In the genomic region with DNA sequence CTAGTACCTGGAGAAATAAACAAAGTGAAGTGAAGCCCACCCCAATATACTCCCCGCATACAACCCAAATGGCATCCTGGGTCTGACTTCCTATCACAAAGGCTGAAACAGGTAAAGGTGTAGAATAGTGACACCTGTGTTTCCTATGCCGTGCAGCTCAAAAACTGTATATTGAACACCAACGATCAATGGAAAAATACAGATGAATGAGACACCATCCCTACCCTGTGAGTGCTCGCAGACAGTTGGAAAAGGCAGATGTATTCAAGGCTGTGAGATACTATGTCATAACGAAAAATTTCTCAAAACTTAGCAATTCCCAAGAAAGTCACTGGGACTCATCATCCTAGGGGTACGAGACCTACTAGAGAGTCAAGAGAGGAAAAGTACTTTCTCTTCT, we compare ENCODE assay signal across 1 cellular context.
TF ChIP-seq lines count a peak whose summit lies in the region.

No MANE protein-coding gene starts in this region.

TF ChIP-seq in GM23338, 12 proteins besides CTCF, POLR2A, EP300 and RAD21:
- TF ChIP-seq EZH2 (IDR thresholded peaks at IDR 0.05; ENCODE audit: low read depth, unreplicated experiment) (no peak), JUNB (IDR thresholded peaks at IDR 0.05; ENCODE audit: unreplicated experiment) (no peak), EZH2phosphoT487 (IDR thresholded peaks at IDR 0.05; ENCODE audit: unreplicated experiment) (no peak), ZNF331 (CRISPR knock-in tag; IDR thresholded peaks at IDR 0.05; ENCODE audit: low read depth) (no peak), ZNF114 (CRISPR knock-in tag; IDR thresholded peaks at IDR 0.05) (no peak), CREB1 (CRISPR knock-in tag; IDR thresholded peaks at IDR 0.05; ENCODE audit: low read depth) (no peak), POLR2AphosphoS5 (IDR thresholded peaks at IDR 0.05; ENCODE audit: low read depth) (no peak), STAT1 (IDR thresholded peaks at IDR 0.05; ENCODE audit: unreplicated experiment) (no peak)
- TF ChIP-seq, protein P1, sequence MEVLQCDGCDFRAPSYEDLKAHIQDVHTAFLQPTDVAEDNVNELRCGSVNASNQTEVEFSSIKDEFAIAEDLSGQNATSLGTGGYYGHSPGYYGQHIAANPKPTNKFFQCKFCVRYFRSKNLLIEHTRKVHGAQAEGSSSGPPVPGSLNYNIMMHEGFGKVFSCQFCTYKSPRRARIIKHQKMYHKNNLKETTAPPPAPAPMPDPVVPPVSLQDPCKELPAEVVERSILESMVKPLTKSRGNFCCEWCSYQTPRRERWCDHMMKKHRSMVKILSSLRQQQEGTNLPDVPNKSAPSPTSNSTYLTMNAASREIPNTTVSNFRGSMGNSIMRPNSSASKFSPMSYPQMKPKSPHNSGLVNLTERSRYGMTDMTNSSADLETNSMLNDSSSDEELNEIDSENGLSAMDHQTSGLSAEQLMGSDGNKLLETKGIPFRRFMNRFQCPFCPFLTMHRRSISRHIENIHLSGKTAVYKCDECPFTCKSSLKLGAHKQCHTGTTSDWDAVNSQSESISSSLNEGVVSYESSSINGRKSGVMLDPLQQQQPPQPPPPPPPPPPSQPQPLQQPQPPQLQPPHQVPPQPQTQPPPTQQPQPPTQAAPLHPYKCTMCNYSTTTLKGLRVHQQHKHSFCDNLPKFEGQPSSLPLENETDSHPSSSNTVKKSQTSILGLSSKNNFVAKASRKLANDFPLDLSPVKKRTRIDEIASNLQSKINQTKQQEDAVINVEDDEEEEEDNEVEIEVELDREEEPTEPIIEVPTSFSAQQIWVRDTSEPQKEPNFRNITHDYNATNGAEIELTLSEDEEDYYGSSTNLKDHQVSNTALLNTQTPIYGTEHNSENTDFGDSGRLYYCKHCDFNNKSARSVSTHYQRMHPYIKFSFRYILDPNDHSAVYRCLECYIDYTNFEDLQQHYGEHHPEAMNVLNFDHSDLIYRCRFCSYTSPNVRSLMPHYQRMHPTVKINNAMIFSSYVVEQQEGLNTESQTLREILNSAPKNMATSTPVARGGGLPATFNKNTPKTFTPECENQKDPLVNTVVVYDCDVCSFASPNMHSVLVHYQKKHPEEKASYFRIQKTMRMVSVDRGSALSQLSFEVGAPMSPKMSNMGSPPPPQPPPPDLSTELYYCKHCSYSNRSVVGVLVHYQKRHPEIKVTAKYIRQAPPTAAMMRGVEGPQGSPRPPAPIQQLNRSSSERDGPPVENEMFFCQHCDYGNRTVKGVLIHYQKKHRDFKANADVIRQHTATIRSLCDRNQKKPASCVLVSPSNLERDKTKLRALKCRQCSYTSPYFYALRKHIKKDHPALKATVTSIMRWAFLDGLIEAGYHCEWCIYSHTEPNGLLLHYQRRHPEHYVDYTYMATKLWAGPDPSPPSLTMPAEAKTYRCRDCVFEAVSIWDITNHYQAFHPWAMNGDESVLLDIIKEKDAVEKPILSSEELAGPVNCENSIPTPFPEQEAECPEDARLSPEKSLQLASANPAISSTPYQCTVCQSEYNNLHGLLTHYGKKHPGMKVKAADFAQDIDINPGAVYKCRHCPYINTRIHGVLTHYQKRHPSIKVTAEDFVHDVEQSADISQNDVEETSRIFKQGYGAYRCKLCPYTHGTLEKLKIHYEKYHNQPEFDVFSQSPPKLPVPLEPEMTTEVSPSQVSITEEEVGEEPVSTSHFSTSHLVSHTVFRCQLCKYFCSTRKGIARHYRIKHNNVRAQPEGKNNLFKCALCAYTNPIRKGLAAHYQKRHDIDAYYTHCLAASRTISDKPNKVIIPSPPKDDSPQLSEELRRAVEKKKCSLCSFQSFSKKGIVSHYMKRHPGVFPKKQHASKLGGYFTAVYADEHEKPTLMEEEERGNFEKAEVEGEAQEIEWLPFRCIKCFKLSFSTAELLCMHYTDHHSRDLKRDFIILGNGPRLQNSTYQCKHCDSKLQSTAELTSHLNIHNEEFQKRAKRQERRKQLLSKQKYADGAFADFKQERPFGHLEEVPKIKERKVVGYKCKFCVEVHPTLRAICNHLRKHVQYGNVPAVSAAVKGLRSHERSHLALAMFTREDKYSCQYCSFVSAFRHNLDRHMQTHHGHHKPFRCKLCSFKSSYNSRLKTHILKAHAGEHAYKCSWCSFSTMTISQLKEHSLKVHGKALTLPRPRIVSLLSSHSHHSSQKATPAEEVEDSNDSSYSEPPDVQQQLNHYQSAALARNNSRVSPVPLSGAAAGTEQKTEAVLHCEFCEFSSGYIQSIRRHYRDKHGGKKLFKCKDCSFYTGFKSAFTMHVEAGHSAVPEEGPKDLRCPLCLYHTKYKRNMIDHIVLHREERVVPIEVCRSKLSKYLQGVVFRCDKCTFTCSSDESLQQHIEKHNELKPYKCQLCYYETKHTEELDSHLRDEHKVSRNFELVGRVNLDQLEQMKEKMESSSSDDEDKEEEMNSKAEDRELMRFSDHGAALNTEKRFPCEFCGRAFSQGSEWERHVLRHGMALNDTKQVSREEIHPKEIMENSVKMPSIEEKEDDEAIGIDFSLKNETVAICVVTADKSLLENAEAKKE (CRISPR knock-in tag; IDR thresholded peaks at IDR 0.05) = no peak
- TF ChIP-seq, protein P2, sequence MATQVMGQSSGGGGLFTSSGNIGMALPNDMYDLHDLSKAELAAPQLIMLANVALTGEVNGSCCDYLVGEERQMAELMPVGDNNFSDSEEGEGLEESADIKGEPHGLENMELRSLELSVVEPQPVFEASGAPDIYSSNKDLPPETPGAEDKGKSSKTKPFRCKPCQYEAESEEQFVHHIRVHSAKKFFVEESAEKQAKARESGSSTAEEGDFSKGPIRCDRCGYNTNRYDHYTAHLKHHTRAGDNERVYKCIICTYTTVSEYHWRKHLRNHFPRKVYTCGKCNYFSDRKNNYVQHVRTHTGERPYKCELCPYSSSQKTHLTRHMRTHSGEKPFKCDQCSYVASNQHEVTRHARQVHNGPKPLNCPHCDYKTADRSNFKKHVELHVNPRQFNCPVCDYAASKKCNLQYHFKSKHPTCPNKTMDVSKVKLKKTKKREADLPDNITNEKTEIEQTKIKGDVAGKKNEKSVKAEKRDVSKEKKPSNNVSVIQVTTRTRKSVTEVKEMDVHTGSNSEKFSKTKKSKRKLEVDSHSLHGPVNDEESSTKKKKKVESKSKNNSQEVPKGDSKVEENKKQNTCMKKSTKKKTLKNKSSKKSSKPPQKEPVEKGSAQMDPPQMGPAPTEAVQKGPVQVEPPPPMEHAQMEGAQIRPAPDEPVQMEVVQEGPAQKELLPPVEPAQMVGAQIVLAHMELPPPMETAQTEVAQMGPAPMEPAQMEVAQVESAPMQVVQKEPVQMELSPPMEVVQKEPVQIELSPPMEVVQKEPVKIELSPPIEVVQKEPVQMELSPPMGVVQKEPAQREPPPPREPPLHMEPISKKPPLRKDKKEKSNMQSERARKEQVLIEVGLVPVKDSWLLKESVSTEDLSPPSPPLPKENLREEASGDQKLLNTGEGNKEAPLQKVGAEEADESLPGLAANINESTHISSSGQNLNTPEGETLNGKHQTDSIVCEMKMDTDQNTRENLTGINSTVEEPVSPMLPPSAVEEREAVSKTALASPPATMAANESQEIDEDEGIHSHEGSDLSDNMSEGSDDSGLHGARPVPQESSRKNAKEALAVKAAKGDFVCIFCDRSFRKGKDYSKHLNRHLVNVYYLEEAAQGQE (IDR thresholded peaks at IDR 0.05; ENCODE audit: unreplicated experiment) = no peak
- TF ChIP-seq, protein P3, sequence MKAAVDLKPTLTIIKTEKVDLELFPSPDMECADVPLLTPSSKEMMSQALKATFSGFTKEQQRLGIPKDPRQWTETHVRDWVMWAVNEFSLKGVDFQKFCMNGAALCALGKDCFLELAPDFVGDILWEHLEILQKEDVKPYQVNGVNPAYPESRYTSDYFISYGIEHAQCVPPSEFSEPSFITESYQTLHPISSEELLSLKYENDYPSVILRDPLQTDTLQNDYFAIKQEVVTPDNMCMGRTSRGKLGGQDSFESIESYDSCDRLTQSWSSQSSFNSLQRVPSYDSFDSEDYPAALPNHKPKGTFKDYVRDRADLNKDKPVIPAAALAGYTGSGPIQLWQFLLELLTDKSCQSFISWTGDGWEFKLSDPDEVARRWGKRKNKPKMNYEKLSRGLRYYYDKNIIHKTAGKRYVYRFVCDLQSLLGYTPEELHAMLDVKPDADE (IDR thresholded peaks at IDR 0.05) = no peak
